In the genomic region with DNA sequence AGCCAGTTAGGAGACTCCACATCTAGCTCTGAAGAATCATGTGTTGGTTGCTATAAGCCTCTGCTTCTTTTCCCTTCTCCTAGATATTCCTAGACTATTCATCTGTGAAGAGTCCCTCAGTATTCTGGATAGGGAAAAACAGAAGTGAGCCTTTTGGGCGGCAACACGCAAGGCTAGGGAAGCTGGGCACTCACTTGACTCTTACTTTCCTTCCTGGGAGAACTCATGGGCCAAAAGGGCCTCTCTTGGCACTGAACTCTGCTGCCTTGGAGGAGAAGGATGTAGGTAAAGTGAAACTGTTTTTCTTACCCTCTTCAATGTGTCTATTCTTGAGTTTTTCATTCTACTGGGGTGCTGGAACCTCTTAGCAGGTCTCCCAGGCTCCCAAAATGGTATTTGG, we compare ENCODE assay signal across 22 cellular contexts. TPM values are rescaled to one million over a fixed set of nuclear protein-coding genes. Genes with fewer than 3 reads are reported as not detected.
A peak's percentile ranks its signal among the peaks of the same experiment; 100 is the strongest.
DNase-seq lines count a peak whose midpoint lies in the region; ATAC-seq and TF ChIP-seq lines count a peak whose summit lies in the region.
"Had no signal": no experiment of that assay in that cellular context is flagged by ENCODE, and none has a peak within 500 bp of the region (broad histone marks: within the 10 kb centered on the region; RNA-seq: fewer than 3 reads in every experiment).

No MANE protein-coding gene starts in this region.

- TF ChIP-seq CTCF in heart right ventricle (IDR thresholded peaks at IDR 0.05), result no peak
- TF ChIP-seq CTCF in gastroesophageal sphincter (IDR thresholded peaks at IDR 0.05), result no peak
- no peak for TF ChIP-seq CTCF in upper lobe of right lung (IDR thresholded peaks at IDR 0.05)
- TF ChIP-seq CTCF in mucosa of descending colon (IDR thresholded peaks at IDR 0.05), result no peak

- no peaks in the 10 kb centered on the region for H3K36me3 ChIP-seq in heart right ventricle
- H3K36me3 ChIP-seq in gastroesophageal sphincter, result no peaks in the 10 kb centered on the region
- no peaks in the 10 kb centered on the region for H3K36me3 ChIP-seq in upper lobe of right lung
- no peaks in the 10 kb centered on the region for H3K36me3 ChIP-seq in mucosa of descending colon (ENCODE audit: low read depth)

- WGBS in heart right ventricle, 2 donors, result 89 to 90% methylated on average over 2 of the region's 2 CpGs
- WGBS in gastroesophageal sphincter (ENCODE audit: low coverage in 1 of 2), 2 donors, result 100% methylated on average over 2 of the region's 2 CpGs; no CpG with 5 or more reads in 1 of the 2 donors

- peaks cover 0 to 16% (median 0%) of the 10 kb centered on the region in 9 donors for H3K4me1 ChIP-seq in heart right ventricle
- no peaks in the 10 kb centered on the region for H3K4me1 ChIP-seq in gastroesophageal sphincter
- no peaks in the 10 kb centered on the region for H3K4me1 ChIP-seq in upper lobe of right lung
- H3K4me1 ChIP-seq in mucosa of descending colon (ENCODE audit: low read depth), result no peaks in the 10 kb centered on the region
- H3K4me1 ChIP-seq: A549, BLaER1 had no signal

- TF ChIP-seq EP300 in gastroesophageal sphincter (IDR thresholded peaks at IDR 0.05), result no peak

- no peak overlapping the region for H3K4me3 Mint-ChIP-seq in activated CD8-positive, alpha-beta memory T cell treated with anti-CD3 and anti-CD28 coated beads, Interleukin-2, amount 10 ng/mL, durations not matched to agents 7 days and 5 days
- H3K4me3 Mint-ChIP-seq: B cell; CD4-positive, alpha-beta T cell; CD8-positive, alpha-beta memory T cell had no signal

- no peaks in the 10 kb centered on the region for H3K27me3 Mint-ChIP-seq in activated CD8-positive, alpha-beta memory T cell treated with anti-CD3 and anti-CD28 coated beads, Interleukin-2, amount 10 ng/mL, durations not matched to agents 7 days and 5 days
- H3K27me3 Mint-ChIP-seq: B cell; CD4-positive, alpha-beta T cell; CD8-positive, alpha-beta memory T cell had no signal

- H3K27me3 ChIP-seq in heart right ventricle (no peaks in the 10 kb centered on the region), gastroesophageal sphincter (no peaks in the 10 kb centered on the region), upper lobe of right lung (no peaks in the 10 kb centered on the region)
- H3K27me3 ChIP-seq: BLaER1 had no signal

- TF ChIP-seq POLR2A in gastroesophageal sphincter (IDR thresholded peaks at IDR 0.05), result no peak

- CTCF ChIA-PET in activated CD8-positive, alpha-beta memory T cell treated with anti-CD3 and anti-CD28 coated beads, Interleukin-2, amount 10 ng/mL, durations not matched to agents 7 days and 5 days (lab: Charles Lee), result interaction anchor here (2.1 kb wide), 1 partner anchor 33 kb away, joined by 4 read pairs; no protein-coding TSS in a partner anchor

- peaks cover 19% of the 10 kb centered on the region for H3K4me1 Mint-ChIP-seq in activated CD8-positive, alpha-beta memory T cell treated with anti-CD3 and anti-CD28 coated beads, Interleukin-2, amount 10 ng/mL, durations not matched to agents 7 days and 5 days

- H3K9me3 ChIP-seq in heart right ventricle, result peaks cover 0 to 25% (median 11%) of the 10 kb centered on the region in 11 donors
- H3K9me3 ChIP-seq in gastroesophageal sphincter, result peaks cover 0 to 9% (median 0%) of the 10 kb centered on the region in 3 donors
- H3K9me3 ChIP-seq in upper lobe of right lung, result no peaks in the 10 kb centered on the region
- peaks cover 12% of the 10 kb centered on the region for H3K9me3 ChIP-seq in mucosa of descending colon

- H3K36me3 Mint-ChIP-seq in activated CD8-positive, alpha-beta memory T cell treated with anti-CD3 and anti-CD28 coated beads, Interleukin-2, amount 10 ng/mL, durations not matched to agents 7 days and 5 days, result peaks cover 60% of the 10 kb centered on the region

- DNase-seq in left ventricle myocardium superior, result no peak
- DNase-seq in heart right ventricle, result no peak
- peak; percentile 57 for DNase-seq in CD1c-positive myeloid dendritic cell (ENCODE audit: extremely low spot score)
- DNase-seq in upper lobe of right lung, result no peak
- DNase-seq in activated CD8-positive, alpha-beta memory T cell treated with anti-CD3 and anti-CD28 coated beads, Interleukin-2, amount 10 ng/mL, durations not matched to agents 7 days and 5 days, result no peak
- DNase-seq in mucosa of descending colon, result no peak
- DNase-seq: 8988T; CD4-positive, alpha-beta T cell; CD8-positive, alpha-beta memory T cell; DMS 273 treated with DMSO at 0.1 percent for 48 hours; DMS79; EL; GDM1; GM23248; H7; HCEC 1CT had no signal

- H3K27ac ChIP-seq in heart right ventricle (peak overlapping the region in 1 of 10 donors; percentile 57), gastroesophageal sphincter (no peak overlapping the region), upper lobe of right lung (no peak overlapping the region)
- H3K27ac ChIP-seq: A549, BLaER1, C4-2B, GM23248 had no signal

- no peak overlapping the region for H3K4me3 ChIP-seq in heart right ventricle
- H3K4me3 ChIP-seq in gastroesophageal sphincter, result no peak overlapping the region
- no peak overlapping the region for H3K4me3 ChIP-seq in upper lobe of right lung
- H3K4me3 ChIP-seq in mucosa of descending colon, result no peak overlapping the region
- H3K4me3 ChIP-seq: A549, BLaER1, GM12878, GM23248 had no signal

- H3K27ac Mint-ChIP-seq in activated CD8-positive, alpha-beta memory T cell treated with anti-CD3 and anti-CD28 coated beads, Interleukin-2, amount 10 ng/mL, durations not matched to agents 7 days and 5 days, result no peak overlapping the region
- H3K27ac Mint-ChIP-seq: B cell; CD4-positive, alpha-beta T cell; CD8-positive, alpha-beta memory T cell had no signal

- intact Hi-C loops in left ventricle myocardium superior (cut with micrococcal nuclease), result no loop called here
- intact Hi-C loops in heart right ventricle (cut with DNase I), result loop anchor here in 3 of 10 donors (10.0 kb wide), 2 partner anchors 154 to 356 kb away; a partner anchor contains a TSS
- intact Hi-C loops in upper lobe of right lung (cut with DNase I), result no loop called here
- intact Hi-C loops in mucosa of descending colon (cut with DNase I, micrococcal nuclease), result no loop called here

- ATAC-seq in left ventricle myocardium superior (peak; percentile 38), heart right ventricle (no peak), gastroesophageal sphincter (peak; percentile 31), upper lobe of right lung (peak; percentile 51), mucosa of descending colon (no peak)
- ATAC-seq in activated CD8-positive, alpha-beta memory T cell treated with anti-CD3 and anti-CD28 coated beads, Interleukin-2, amount 10 ng/mL, durations not matched to agents 7 days and 5 days, result no peak
- ATAC-seq: A549, GM12878 had no signal

- H3K9me3 Mint-ChIP-seq in activated CD8-positive, alpha-beta memory T cell treated with anti-CD3 and anti-CD28 coated beads, Interleukin-2, amount 10 ng/mL, durations not matched to agents 7 days and 5 days (ENCODE audit: low read depth), result peaks cover 21% of the 10 kb centered on the region

RNA-seq across cellular contexts. Expression of a gene that starts 7.9 kb away (rescaled TPM):
- total RNA-seq in left ventricle myocardium superior (20.1 TPM), heart right ventricle (10 to 100 TPM; 12.1 to 22.1 (median 16.9) TPM), gastroesophageal sphincter (10 to 100 TPM in 3 of 4 donors, 1 to 10 TPM in 1; 6.7 to 22.2 (median 12.9) TPM), upper lobe of right lung (24.7 TPM), mucosa of descending colon (10 to 100 TPM; 22.5 to 24.5 (median 23.1) TPM)
- 10 to 100 TPM; 11.0 to 31.0 TPM for polyA plus RNA-seq in heart right ventricle
- 10 to 100 TPM; 31.9 to 42.3 TPM for total RNA-seq in activated CD8-positive, alpha-beta memory T cell treated with anti-CD3 and anti-CD28 coated beads, Interleukin-2, amount 10 ng/mL, durations not matched to agents 7 days and 5 days

RNA-seq across cellular contexts. Expression of a gene that starts 33.6 kb away (rescaled TPM):
- total RNA-seq in left ventricle myocardium superior (279 TPM), heart right ventricle (100 to 1,000 TPM; 210 to 297 (median 250) TPM), gastroesophageal sphincter (100 to 1,000 TPM; 345 to 432 (median 402) TPM), upper lobe of right lung (279 TPM), mucosa of descending colon (100 to 1,000 TPM; 290 to 303 (median 293) TPM)
- polyA plus RNA-seq in heart right ventricle, result 100 to 1,000 TPM in 1 of 2 donors, 10 to 100 TPM in 1; 99.3 to 227 TPM
- 100 to 1,000 TPM; 357 to 421 TPM for total RNA-seq in activated CD8-positive, alpha-beta memory T cell treated with anti-CD3 and anti-CD28 coated beads, Interleukin-2, amount 10 ng/mL, durations not matched to agents 7 days and 5 days

Comparison
In these comparisons a context has a peak if more than half of its experiments do, and no peak if none do; other contexts are left out.
1. ATAC-seq: peak in left ventricle myocardium superior (single experiment), gastroesophageal sphincter (single experiment) and upper lobe of right lung (single experiment); none in heart right ventricle (0 of 8), activated CD8-positive, alpha-beta memory T cell treated with anti-CD3 and anti-CD28 coated beads, Interleukin-2, amount 10 ng/mL, durations not matched to agents 7 days and 5 days (single experiment) and mucosa of descending colon (single experiment).